Comparison of ENCODE assay signal across 8 cellular contexts in genomic region chr7:91940171-91940570, GRCh38. TPM values are rescaled to one million over a fixed set of nuclear protein-coding genes. Genes with fewer than 3 reads are reported as not detected.
A peak's percentile ranks its signal among the peaks of the same experiment; 100 is the strongest.
DNase-seq lines count a peak whose midpoint lies in the region; ATAC-seq and TF ChIP-seq lines count a peak whose summit lies in the region.

No MANE protein-coding gene starts in this region.

- TF ChIP-seq POLR2A in erythroblast (IDR thresholded peaks at IDR 0.05; ENCODE audit: low read length) (no peak), tibial nerve (IDR thresholded peaks at IDR 0.05) (no peak)

- H3K9ac ChIP-seq in muscle layer of colon (ENCODE audit: low read length): peak overlapping the region; percentile 79

- H3K4me3 Mint-ChIP-seq in activated CD4-positive, alpha-beta T cell treated with anti-CD3 and anti-CD28 coated beads, Interleukin-2, amount 10 ng/mL, durations not matched to agents 7 days and 5 days: peak overlapping the region; percentile 84

- WGBS in tibial nerve, 2 donors: 1% methylated on average over 12 of the region's 12 CpGs

- H3K4me1 ChIP-seq in muscle layer of colon (ENCODE audit: insufficient read depth, low read length) (peaks cover 15% of the 10 kb centered on the region), tibial nerve (peaks cover 0 to 46% (median 9%) of the 10 kb centered on the region in 4 donors)

- H3K27ac ChIP-seq in muscle layer of colon (ENCODE audit: low read depth, low read length) (peak overlapping the region; percentile 92), tibial nerve (peak overlapping the region; percentile 93 to 99 (median 96))

- H3K36me3 Mint-ChIP-seq in activated CD4-positive, alpha-beta T cell treated with anti-CD3 and anti-CD28 coated beads, Interleukin-2, amount 10 ng/mL, durations not matched to agents 7 days and 5 days (ENCODE audit: low read depth): peaks cover 2% of the 10 kb centered on the region

- H3K9me3 Mint-ChIP-seq in activated CD4-positive, alpha-beta T cell treated with anti-CD3 and anti-CD28 coated beads, Interleukin-2, amount 10 ng/mL, durations not matched to agents 7 days and 5 days: no peaks in the 10 kb centered on the region

- H3K27me3 ChIP-seq in muscle layer of colon (ENCODE audit: control insufficient read depth in 1 of 2, insufficient read depth in 2 of 2, low read length in 2 of 2) (no peaks in the 10 kb centered on the region), tibial nerve (no peaks in the 10 kb centered on the region)

- ATAC-seq in GM21825 (IDR thresholded peaks at IDR 0.05; ENCODE audit: unreplicated experiment) (peak; percentile 25), GM19467 (IDR thresholded peaks at IDR 0.05; ENCODE audit: unreplicated experiment) (no peak)

- POLR2A ChIA-PET in activated CD4-positive, alpha-beta T cell treated with anti-CD3 and anti-CD28 coated beads, Interleukin-2, amount 10 ng/mL, durations not matched to agents 7 days and 5 days (lab: Charles Lee): interaction anchor here (0.5 kb wide), 1 partner anchor 25 kb away, joined by 12 read pairs; no protein-coding TSS in a partner anchor

- H3K9me3 ChIP-seq in muscle layer of colon (ENCODE audit: low read length) (no peaks in the 10 kb centered on the region), tibial nerve (no peaks in the 10 kb centered on the region)

- H3K27ac Mint-ChIP-seq in activated CD4-positive, alpha-beta T cell treated with anti-CD3 and anti-CD28 coated beads, Interleukin-2, amount 10 ng/mL, durations not matched to agents 7 days and 5 days: peak overlapping the region; percentile 92

- TF ChIP-seq EP300 in tibial nerve (IDR thresholded peaks at IDR 0.05): no peak

- H3K36me3 ChIP-seq in muscle layer of colon (ENCODE audit: insufficient read depth, low read length) (no peaks in the 10 kb centered on the region), tibial nerve (no peaks in the 10 kb centered on the region)

- no peak for TF ChIP-seq CTCF in tibial nerve (IDR thresholded peaks at IDR 0.05)

- peaks cover 25% of the 10 kb centered on the region for H3K4me1 Mint-ChIP-seq in activated CD4-positive, alpha-beta T cell treated with anti-CD3 and anti-CD28 coated beads, Interleukin-2, amount 10 ng/mL, durations not matched to agents 7 days and 5 days

- H3K27me3 Mint-ChIP-seq in activated CD4-positive, alpha-beta T cell treated with anti-CD3 and anti-CD28 coated beads, Interleukin-2, amount 10 ng/mL, durations not matched to agents 7 days and 5 days: no peaks in the 10 kb centered on the region

- peak overlapping the region; percentile 85 to 88 for H3K4me3 ChIP-seq in muscle layer of colon (ENCODE audit: low read depth in 1 of 2, low read length in 2 of 2)
- H3K4me3 ChIP-seq in tibial nerve: peak overlapping the region; percentile 58 to 95 (median 78)

- CTCF ChIA-PET in activated CD4-positive, alpha-beta T cell treated with anti-CD3 and anti-CD28 coated beads, Interleukin-2, amount 10 ng/mL, durations not matched to agents 7 days and 5 days (lab: Charles Lee): interaction anchor here (1.2 to 2.0 kb wide), 3 partner anchors 12 to 60 kb away, joined by 6 to 7 read pairs (median 7); partner anchors contain the start of gene MTERF1

- peak; percentile 44 for DNase-seq in EH (ENCODE audit: low read depth)
- DNase-seq in MV-4-11 (lab: John Stamatoyannopoulos, UW): peak; percentile 20
- DNase-seq in activated CD4-positive, alpha-beta T cell treated with anti-CD3 and anti-CD28 coated beads, Interleukin-2, amount 10 ng/mL, durations not matched to agents 7 days and 5 days: peak; percentile 37
- peak; percentile 47 to 60 for DNase-seq in erythroblast (lab: John Stamatoyannopoulos, UW)
- DNase-seq in tibial nerve (ENCODE audit: low spot score in 2 of 2): peak in 1 of 2 donors; percentile 33

RNA-seq across cellular contexts. Expression of gene AKAP9, which starts 0.5 kb away (rescaled TPM):
- 10 to 100 TPM; 39.3 to 43.7 TPM for total RNA-seq in activated CD4-positive, alpha-beta T cell treated with anti-CD3 and anti-CD28 coated beads, Interleukin-2, amount 10 ng/mL, durations not matched to agents 7 days and 5 days
- total RNA-seq in tibial nerve: 10 to 100 TPM; 62.8 to 77.8 (median 73.0) TPM

RNA-seq across cellular contexts. Expression of gene MTERF1, which starts 59.7 kb away (rescaled TPM):
- total RNA-seq in activated CD4-positive, alpha-beta T cell treated with anti-CD3 and anti-CD28 coated beads, Interleukin-2, amount 10 ng/mL, durations not matched to agents 7 days and 5 days: 10 to 100 TPM; 15.9 to 18.4 TPM
- total RNA-seq in tibial nerve: 10 to 100 TPM in 1 of 4 donors, 1 to 10 TPM in 3; 4.3 to 10.8 (median 9.3) TPM
